ENCODE assay signal across 1 cellular context in the genomic region with DNA sequence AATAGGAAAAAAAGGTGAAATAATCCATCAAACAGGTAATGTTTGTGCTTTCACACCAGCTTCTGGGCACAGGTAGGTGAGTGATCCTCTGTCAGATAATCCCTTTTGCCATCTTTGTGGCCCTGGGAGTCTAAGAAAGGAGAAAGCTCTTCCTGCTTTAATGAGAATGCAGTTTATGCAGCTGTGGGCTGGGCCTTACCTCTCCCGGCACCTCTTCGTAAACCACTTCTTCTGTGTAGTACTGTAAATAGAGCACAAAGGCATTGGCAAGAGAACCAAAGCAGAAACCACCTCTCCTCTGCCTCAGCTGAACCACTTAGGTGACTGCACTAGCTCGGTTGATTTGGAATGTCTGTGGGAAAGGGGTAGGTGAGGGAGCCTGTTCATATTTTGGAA.
TF ChIP-seq lines count a peak whose summit lies in the region.

No MANE protein-coding gene starts in this region.

TF ChIP-seq in SK-N-SH, 30 proteins besides CTCF, POLR2A, EP300 and RAD21 (continued from another document):
- TF ChIP-seq, protein P1, sequence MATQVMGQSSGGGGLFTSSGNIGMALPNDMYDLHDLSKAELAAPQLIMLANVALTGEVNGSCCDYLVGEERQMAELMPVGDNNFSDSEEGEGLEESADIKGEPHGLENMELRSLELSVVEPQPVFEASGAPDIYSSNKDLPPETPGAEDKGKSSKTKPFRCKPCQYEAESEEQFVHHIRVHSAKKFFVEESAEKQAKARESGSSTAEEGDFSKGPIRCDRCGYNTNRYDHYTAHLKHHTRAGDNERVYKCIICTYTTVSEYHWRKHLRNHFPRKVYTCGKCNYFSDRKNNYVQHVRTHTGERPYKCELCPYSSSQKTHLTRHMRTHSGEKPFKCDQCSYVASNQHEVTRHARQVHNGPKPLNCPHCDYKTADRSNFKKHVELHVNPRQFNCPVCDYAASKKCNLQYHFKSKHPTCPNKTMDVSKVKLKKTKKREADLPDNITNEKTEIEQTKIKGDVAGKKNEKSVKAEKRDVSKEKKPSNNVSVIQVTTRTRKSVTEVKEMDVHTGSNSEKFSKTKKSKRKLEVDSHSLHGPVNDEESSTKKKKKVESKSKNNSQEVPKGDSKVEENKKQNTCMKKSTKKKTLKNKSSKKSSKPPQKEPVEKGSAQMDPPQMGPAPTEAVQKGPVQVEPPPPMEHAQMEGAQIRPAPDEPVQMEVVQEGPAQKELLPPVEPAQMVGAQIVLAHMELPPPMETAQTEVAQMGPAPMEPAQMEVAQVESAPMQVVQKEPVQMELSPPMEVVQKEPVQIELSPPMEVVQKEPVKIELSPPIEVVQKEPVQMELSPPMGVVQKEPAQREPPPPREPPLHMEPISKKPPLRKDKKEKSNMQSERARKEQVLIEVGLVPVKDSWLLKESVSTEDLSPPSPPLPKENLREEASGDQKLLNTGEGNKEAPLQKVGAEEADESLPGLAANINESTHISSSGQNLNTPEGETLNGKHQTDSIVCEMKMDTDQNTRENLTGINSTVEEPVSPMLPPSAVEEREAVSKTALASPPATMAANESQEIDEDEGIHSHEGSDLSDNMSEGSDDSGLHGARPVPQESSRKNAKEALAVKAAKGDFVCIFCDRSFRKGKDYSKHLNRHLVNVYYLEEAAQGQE (IDR thresholded peaks at IDR 0.05; ENCODE audit: low read depth, low read length), result no peak
- TF ChIP-seq, protein P2, sequence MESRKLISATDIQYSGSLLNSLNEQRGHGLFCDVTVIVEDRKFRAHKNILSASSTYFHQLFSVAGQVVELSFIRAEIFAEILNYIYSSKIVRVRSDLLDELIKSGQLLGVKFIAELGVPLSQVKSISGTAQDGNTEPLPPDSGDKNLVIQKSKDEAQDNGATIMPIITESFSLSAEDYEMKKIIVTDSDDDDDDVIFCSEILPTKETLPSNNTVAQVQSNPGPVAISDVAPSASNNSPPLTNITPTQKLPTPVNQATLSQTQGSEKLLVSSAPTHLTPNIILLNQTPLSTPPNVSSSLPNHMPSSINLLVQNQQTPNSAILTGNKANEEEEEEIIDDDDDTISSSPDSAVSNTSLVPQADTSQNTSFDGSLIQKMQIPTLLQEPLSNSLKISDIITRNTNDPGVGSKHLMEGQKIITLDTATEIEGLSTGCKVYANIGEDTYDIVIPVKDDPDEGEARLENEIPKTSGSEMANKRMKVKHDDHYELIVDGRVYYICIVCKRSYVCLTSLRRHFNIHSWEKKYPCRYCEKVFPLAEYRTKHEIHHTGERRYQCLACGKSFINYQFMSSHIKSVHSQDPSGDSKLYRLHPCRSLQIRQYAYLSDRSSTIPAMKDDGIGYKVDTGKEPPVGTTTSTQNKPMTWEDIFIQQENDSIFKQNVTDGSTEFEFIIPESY (IDR thresholded peaks at IDR 0.05; ENCODE audit: borderline replicate concordance, low read depth), result no peak
- TF ChIP-seq FOXJ3 (CRISPR knock-in tag; IDR thresholded peaks at IDR 0.05) (no peak), RXRA (IDR thresholded peaks at IDR 0.05; ENCODE audit: borderline replicate concordance, low read depth) (no peak), SIN3A (IDR thresholded peaks at IDR 0.05; ENCODE audit: borderline replicate concordance, low read depth, low read length) (no peak), JUND (IDR thresholded peaks at IDR 0.05) (no peak), TCF12 (IDR thresholded peaks at IDR 0.05) (no peak)
